In genomic region chr1:206441336-206441967, GRCh38 we compare ENCODE assay signal across 27 cellular contexts.
"Had no signal": no experiment of that assay in that cellular context is flagged by ENCODE, and none has a peak within 500 bp of the region (broad histone marks: within the 10 kb centered on the region; RNA-seq: fewer than 3 reads in every experiment).

No MANE protein-coding gene starts in this region.

- H3K27ac Mint-ChIP-seq: activated CD4-positive, alpha-beta memory T cell treated with anti-CD3 and anti-CD28 coated beads, Interleukin-2, amount 10 ng/mL, durations not matched to agents 7 days and 5 days; activated CD4-positive, alpha-beta T cell treated with anti-CD3 and anti-CD28 coated beads, Interleukin-2, amount 10 ng/mL, durations not matched to agents 7 days and 5 days; activated naive CD4-positive, alpha-beta T cell treated with anti-CD3 and anti-CD28 coated beads, Interleukin-2, amount 10 ng/mL, durations not matched to agents 7 days and 5 days; activated naive CD4-positive, alpha-beta T cell treated with anti-CD3 and anti-CD28 coated beads, Interleukin-2, amount 50 U/mL, for 72 hours; activated naive CD8-positive, alpha-beta T cell treated with anti-CD3 and anti-CD28 coated beads, Interleukin-2, amount 10 ng/mL, durations not matched to agents 7 days and 5 days; activated T-cell treated with anti-CD3 and anti-CD28 coated beads, Interleukin-2, amount 50 U/mL, for 72 hours; WTC11 had no signal

- H3K27me3 ChIP-seq: body of pancreas, esophagus squamous epithelium, gastroesophageal sphincter had no signal

- H3K36me3 Mint-ChIP-seq: activated naive CD4-positive, alpha-beta T cell treated with anti-CD3 and anti-CD28 coated beads, Interleukin-2, amount 50 U/mL, for 72 hours had no signal

- H3K27ac ChIP-seq: body of pancreas, epithelial cell of prostate, esophagus squamous epithelium, gastroesophageal sphincter, VCaP had no signal

- ATAC-seq: body of pancreas, gastroesophageal sphincter, WTC11 had no signal

- DNase-seq: activated CD4-positive, alpha-beta memory T cell treated with anti-CD3 and anti-CD28 coated beads, Interleukin-2, amount 10 ng/mL, durations not matched to agents 7 days and 5 days; activated CD4-positive, alpha-beta T cell treated with anti-CD3 and anti-CD28 coated beads for 1 hour; activated CD4-positive, alpha-beta T cell treated with anti-CD3 and anti-CD28 coated beads for 4 hours; activated CD4-positive, alpha-beta T cell treated with anti-CD3 and anti-CD28 coated beads, Interleukin-2, amount 10 ng/mL, durations not matched to agents 7 days and 5 days; activated CD4-positive, alpha-beta T cell treated with anti-CD3 and anti-CD28 coated beads, Interleukin-2, amount 50 U/mL, for 4 hours; activated CD8-positive, alpha-beta memory T cell treated with anti-CD3 and anti-CD28 coated beads, Interleukin-2, amount 50 U/mL, for 48 hours; activated gamma-delta T cell; activated naive CD4-positive, alpha-beta T cell; activated naive CD4-positive, alpha-beta T cell treated with anti-CD3 and anti-CD28 coated beads, Interleukin-2, amount 10 ng/mL, durations not matched to agents 7 days and 5 days; activated naive CD8-positive, alpha-beta T cell treated with anti-CD3 and anti-CD28 coated beads, Interleukin-2, amount 10 ng/mL, durations not matched to agents 7 days and 5 days; activated T-cell treated with anti-CD3 and anti-CD28 coated beads for 4 hours; activated T-cell treated with anti-CD3 and anti-CD28 coated beads, Interleukin-2, amount 50 U/mL, for 24 hours; body of pancreas; caudate nucleus; effector CD8-positive, alpha-beta T cell; esophagus squamous epithelium; foreskin melanocyte; T-helper 2 cell had no signal

- H3K4me3 ChIP-seq: body of pancreas, esophagus squamous epithelium, gastroesophageal sphincter had no signal

- H3K27me3 Mint-ChIP-seq: activated CD4-positive, alpha-beta memory T cell treated with anti-CD3 and anti-CD28 coated beads, Interleukin-2, amount 10 ng/mL, durations not matched to agents 7 days and 5 days; activated CD4-positive, alpha-beta T cell treated with anti-CD3 and anti-CD28 coated beads, Interleukin-2, amount 10 ng/mL, durations not matched to agents 7 days and 5 days; activated naive CD4-positive, alpha-beta T cell treated with anti-CD3 and anti-CD28 coated beads, Interleukin-2, amount 10 ng/mL, durations not matched to agents 7 days and 5 days; activated naive CD8-positive, alpha-beta T cell treated with anti-CD3 and anti-CD28 coated beads, Interleukin-2, amount 10 ng/mL, durations not matched to agents 7 days and 5 days; activated T-cell treated with anti-CD3 and anti-CD28 coated beads, Interleukin-2, amount 50 U/mL, for 24 hours had no signal

- H3K9me3 ChIP-seq: body of pancreas, esophagus squamous epithelium, gastroesophageal sphincter had no signal

- H3K4me3 Mint-ChIP-seq: activated CD4-positive, alpha-beta memory T cell treated with anti-CD3 and anti-CD28 coated beads, Interleukin-2, amount 10 ng/mL, durations not matched to agents 7 days and 5 days; activated CD4-positive, alpha-beta T cell treated with anti-CD3 and anti-CD28 coated beads, Interleukin-2, amount 10 ng/mL, durations not matched to agents 7 days and 5 days; activated naive CD4-positive, alpha-beta T cell treated with anti-CD3 and anti-CD28 coated beads, Interleukin-2, amount 10 ng/mL, durations not matched to agents 7 days and 5 days; activated naive CD8-positive, alpha-beta T cell treated with anti-CD3 and anti-CD28 coated beads, Interleukin-2, amount 10 ng/mL, durations not matched to agents 7 days and 5 days; activated T-cell treated with anti-CD3 and anti-CD28 coated beads, Interleukin-2, amount 50 U/mL, for 24 hours; activated T-cell treated with anti-CD3 and anti-CD28 coated beads, Interleukin-2, amount 50 U/mL, for 72 hours; WTC11 had no signal

- FAIRE-seq: colon, endometrium, endothelial cell of umbilical vein had no signal

- H3K9me3 Mint-ChIP-seq: activated CD4-positive, alpha-beta memory T cell treated with anti-CD3 and anti-CD28 coated beads, Interleukin-2, amount 10 ng/mL, durations not matched to agents 7 days and 5 days; activated CD4-positive, alpha-beta T cell treated with anti-CD3 and anti-CD28 coated beads, Interleukin-2, amount 10 ng/mL, durations not matched to agents 7 days and 5 days; activated naive CD4-positive, alpha-beta T cell treated with anti-CD3 and anti-CD28 coated beads, Interleukin-2, amount 10 ng/mL, durations not matched to agents 7 days and 5 days; activated naive CD4-positive, alpha-beta T cell treated with anti-CD3 and anti-CD28 coated beads, Interleukin-2, amount 50 U/mL, for 72 hours; activated naive CD8-positive, alpha-beta T cell treated with anti-CD3 and anti-CD28 coated beads, Interleukin-2, amount 10 ng/mL, durations not matched to agents 7 days and 5 days; activated T-cell treated with anti-CD3 and anti-CD28 coated beads, Interleukin-2, amount 50 U/mL, for 24 hours; activated T-cell treated with anti-CD3 and anti-CD28 coated beads, Interleukin-2, amount 50 U/mL, for 72 hours; WTC11 had no signal

- H3K4me1 Mint-ChIP-seq: activated CD4-positive, alpha-beta T cell treated with anti-CD3 and anti-CD28 coated beads, Interleukin-2, amount 10 ng/mL, durations not matched to agents 7 days and 5 days; activated naive CD4-positive, alpha-beta T cell treated with anti-CD3 and anti-CD28 coated beads, Interleukin-2, amount 10 ng/mL, durations not matched to agents 7 days and 5 days; activated naive CD8-positive, alpha-beta T cell treated with anti-CD3 and anti-CD28 coated beads, Interleukin-2, amount 10 ng/mL, durations not matched to agents 7 days and 5 days; WTC11 had no signal
